ENCODE assay signal across 19 cellular contexts in genomic region chr11:69419662-69420061, GRCh38.
DNase-seq lines count a peak whose midpoint lies in the region; ATAC-seq, FAIRE-seq and TF ChIP-seq lines count a peak whose summit lies in the region.
"Had no signal": no experiment of that assay in that cellular context is flagged by ENCODE, and none has a peak within 500 bp of the region (broad histone marks: within the 10 kb centered on the region; RNA-seq: fewer than 3 reads in every experiment).

No MANE protein-coding gene starts in this region.

- no peak for TF ChIP-seq EP300 in gastroesophageal sphincter (IDR thresholded peaks at IDR 0.05)

- H3K27ac ChIP-seq in uterus: no peak overlapping the region
- no peak overlapping the region for H3K27ac ChIP-seq in gastroesophageal sphincter

- no peak for ATAC-seq in gastroesophageal sphincter
- ATAC-seq: activated CD8-positive, alpha-beta T cell treated with anti-CD3 and anti-CD28 coated beads for 36 hours; GM12878 had no signal

- no peaks in the 10 kb centered on the region for H3K36me3 ChIP-seq in uterus
- H3K36me3 ChIP-seq in gastroesophageal sphincter: no peaks in the 10 kb centered on the region

- H3K9me3 ChIP-seq in uterus (no peaks in the 10 kb centered on the region), gastroesophageal sphincter (peaks cover 0 to 4% (median 0%) of the 10 kb centered on the region in 3 donors)

- no peaks in the 10 kb centered on the region for H3K27me3 ChIP-seq in uterus
- no peaks in the 10 kb centered on the region for H3K27me3 ChIP-seq in gastroesophageal sphincter

- DNase-seq in AG08395 (ENCODE audit: low spot score): peak; percentile 22
- peak; percentile 95 for DNase-seq in RCC 7860 (ENCODE audit: low spot score)
- peak; percentile 54 for DNase-seq in hepatic stellate cell (ENCODE audit: low spot score)
- DNase-seq in posterior vena cava (ENCODE audit: low spot score): peak; percentile 46
- DNase-seq in stimulated activated CD4-positive, alpha-beta T cell treated with anti-CD3 and anti-CD28 coated beads, Interleukin-4, amount 100 ng/mL, for 4 hours: no peak
- DNase-seq in uterus: no peak
- no peak for DNase-seq in stimulated activated CD4-positive, alpha-beta T cell treated with anti-CD3 and anti-CD28 coated beads, Interleukin-2, amount 100 ng/mL, for 48 hours
- DNase-seq: activated CD8-positive, alpha-beta T cell treated with anti-CD3 and anti-CD28 coated beads for 36 hours; activated T-cell treated with anti-CD3 and anti-CD28 coated beads, Interleukin-2, amount 50 U/mL, for 1 hour; CD8-positive, alpha-beta memory T cell; DMS79; KG1; left cardiac atrium; NCI-H2029; NCI-H446; T-helper 9 cell had no signal

- intact Hi-C loops in posterior vena cava (cut with DNase I) (loop anchor here in 1 of 2 donors (5.0 kb wide), 1 partner anchor 62 kb away; no protein-coding TSS in a partner anchor), uterus (cut with DNase I; ENCODE audit: low total_unique reads) (no loop called here)

- TF ChIP-seq CTCF in uterus (IDR thresholded peaks at IDR 0.05) (no peak), gastroesophageal sphincter (IDR thresholded peaks at IDR 0.05) (no peak)

- FAIRE-seq in RCC 7860 (lab: Jason Lieb, UNC): peak; percentile 93
- FAIRE-seq: GM12878, GM19239 had no signal

- H3K4me1 ChIP-seq in uterus (peaks cover 0 to 6% of the 10 kb centered on the region in 2 donors), gastroesophageal sphincter (peaks cover 0 to 32% (median 8%) of the 10 kb centered on the region in 3 donors)

- WGBS in gastroesophageal sphincter (ENCODE audit: low coverage in 1 of 2), 2 donors: 63 to 70% methylated on average over 2 to 3 of the region's 17 CpGs

- no peak overlapping the region for H3K4me3 ChIP-seq in uterus
- H3K4me3 ChIP-seq in gastroesophageal sphincter: no peak overlapping the region
- H3K4me3 ChIP-seq: GM12878 had no signal

- TF ChIP-seq POLR2A in uterus (IDR thresholded peaks at IDR 0.05): no peak
- TF ChIP-seq POLR2A in gastroesophageal sphincter (IDR thresholded peaks at IDR 0.05): no peak

Comparison
In these comparisons a context has a peak if more than half of its experiments do, and no peak if none do; other contexts are left out.
1. DNase-seq: peak in AG08395 (single experiment), RCC 7860 (single experiment), hepatic stellate cell (single experiment) and posterior vena cava (single experiment); none in stimulated activated CD4-positive, alpha-beta T cell treated with anti-CD3 and anti-CD28 coated beads, Interleukin-4, amount 100 ng/mL, for 4 hours (0 of 2), uterus (0 of 2) and stimulated activated CD4-positive, alpha-beta T cell treated with anti-CD3 and anti-CD28 coated beads, Interleukin-2, amount 100 ng/mL, for 48 hours (0 of 2).